ENCODE assay signal across 8 cellular contexts in the genomic region with DNA sequence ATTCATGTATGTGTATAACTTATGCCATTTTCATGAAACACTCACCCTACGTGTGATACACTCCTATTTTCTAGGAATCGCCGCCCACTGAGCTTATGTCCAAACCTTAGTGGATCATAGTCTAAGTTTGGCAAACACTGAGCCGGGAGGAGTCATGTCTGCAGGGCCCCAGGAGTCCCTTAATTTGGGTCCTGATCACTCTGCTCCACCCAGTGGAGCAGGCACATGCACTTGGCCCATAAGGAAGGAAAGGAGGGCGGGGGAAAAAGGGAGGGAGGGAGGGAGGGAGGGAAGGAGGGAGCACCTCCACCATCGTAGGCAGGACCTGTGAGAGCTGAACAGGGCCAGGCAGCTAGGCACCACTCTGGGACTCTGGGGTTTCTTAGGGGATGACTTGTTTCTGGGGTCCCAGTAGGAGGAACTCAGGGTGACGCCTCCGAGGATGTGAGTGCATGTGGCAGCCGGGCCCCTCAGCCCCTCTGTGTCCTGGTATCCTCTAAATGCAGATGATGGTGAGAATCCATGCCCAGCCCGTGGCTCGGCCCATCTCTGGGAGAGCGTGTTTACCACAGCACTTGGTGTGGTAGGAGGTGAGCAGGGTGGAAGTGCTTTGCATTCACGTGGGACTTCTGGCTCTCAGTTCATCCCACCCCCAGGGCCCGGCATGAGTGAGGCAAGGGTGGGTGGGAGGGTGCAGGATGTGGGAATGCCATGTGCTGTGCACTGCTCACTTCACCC.
DNase-seq lines count a peak whose midpoint lies in the region; ATAC-seq and TF ChIP-seq lines count a peak whose summit lies in the region.

No MANE protein-coding gene starts in this region.

- H3F3A ChIP-seq in GM23338 (replicated peaks; ENCODE audit: low read depth): no peaks in the 10 kb centered on the region

- H3K4me2 ChIP-seq in GM23338: peak overlapping the region; percentile 63

- H3K79me2 ChIP-seq in GM23338 (replicated peaks; ENCODE audit: insufficient read depth): no peaks in the 10 kb centered on the region

- peaks cover 14% of the 10 kb centered on the region for H3K4me1 Mint-ChIP-seq in GM23338
- H3K4me1 Mint-ChIP-seq in glutamatergic neuron (ENCODE audit: low read depth, unreplicated experiment): peaks cover 18% of the 10 kb centered on the region

- H3K4me3 ChIP-seq in GM23338: no peak overlapping the region

- H3K9me3 Mint-ChIP-seq in GM23338 (no peaks in the 10 kb centered on the region; the same call in 2 of the 3 replicates), glutamatergic neuron (ENCODE audit: unreplicated experiment) (peaks cover 3% of the 10 kb centered on the region)

- peaks cover 23% of the 10 kb centered on the region for H3K27me3 Mint-ChIP-seq in GM23338 (ENCODE audit: insufficient read depth, low read depth, poor library complexity)
- H3K27me3 Mint-ChIP-seq in glutamatergic neuron (ENCODE audit: unreplicated experiment): peaks cover 3% of the 10 kb centered on the region

- peaks cover 10% of the 10 kb centered on the region for H3K4me1 ChIP-seq in GM23338 (ENCODE audit: insufficient read depth)

- H3K4me3 Mint-ChIP-seq in GM23338: no peak overlapping the region
- H3K4me3 Mint-ChIP-seq in glutamatergic neuron (ENCODE audit: unreplicated experiment): no peak overlapping the region

- H3K27ac ChIP-seq in GM23338 (ENCODE audit: low read depth): no peak overlapping the region

- ATAC-seq in GM23338 (no peak), GM18511 (IDR thresholded peaks at IDR 0.05; ENCODE audit: unreplicated experiment) (no peak), GM18873 (IDR thresholded peaks at IDR 0.05; ENCODE audit: low FRiP score, unreplicated experiment) (no peak), GM19023 (IDR thresholded peaks at IDR 0.05; ENCODE audit: unreplicated experiment) (no peak)

- no peak for TF ChIP-seq CTCF in GM23338 (conservative IDR thresholded peaks at IDR 0.05; ENCODE audit: low read depth in 2 of 2)
- no peak for TF ChIP-seq CTCF in glutamatergic neuron (IDR thresholded peaks at IDR 0.05; ENCODE audit: partially characterized antibody, unreplicated experiment)

- H3K36me3 Mint-ChIP-seq in GM23338 (ENCODE audit: low read depth): no peaks in the 10 kb centered on the region
- no peaks in the 10 kb centered on the region for H3K36me3 Mint-ChIP-seq in glutamatergic neuron (ENCODE audit: unreplicated experiment)

- peaks cover 13% of the 10 kb centered on the region for H3K27me3 ChIP-seq in GM23338 (ENCODE audit: insufficient read depth)

- no peaks in the 10 kb centered on the region for H3K36me3 ChIP-seq in GM23338 (ENCODE audit: insufficient read depth)

- no peaks in the 10 kb centered on the region for H4K20me1 ChIP-seq in GM23338 (replicated peaks; ENCODE audit: insufficient read depth)

- no peak overlapping the region for H2AFZ ChIP-seq in GM23338

- H3K9me2 ChIP-seq in GM23338 (ENCODE audit: insufficient read depth): no peaks in the 10 kb centered on the region

- H3K27ac Mint-ChIP-seq in GM23338 (no peak overlapping the region), glutamatergic neuron (ENCODE audit: unreplicated experiment) (peak overlapping the region; percentile 22)

- DNase-seq in GM23338 (ENCODE audit: low spot score) (no peak), glutamatergic neuron (no peak), hippocampal formation (lab: John Stamatoyannopoulos, UW) (no peak)
- peak; percentile 76 for DNase-seq in activated CD4-positive, alpha-beta T cell treated with anti-CD3 and anti-CD28 coated beads for 48 hours
- DNase-seq in stimulated activated CD4-positive, alpha-beta T cell treated with anti-CD3 and anti-CD28 coated beads, Interleukin-4, amount 100 ng/mL, for 48 hours (ENCODE audit: low read depth in 2 of 2): peak; percentile 47 to 52

TF ChIP-seq in GM23338, 12 proteins besides CTCF, POLR2A, EP300 and RAD21 (continues in another document):
- TF ChIP-seq ZNF331 (CRISPR knock-in tag; IDR thresholded peaks at IDR 0.05; ENCODE audit: low read depth) (no peak), JUNB (IDR thresholded peaks at IDR 0.05; ENCODE audit: unreplicated experiment) (no peak), POLR2AphosphoS5 (IDR thresholded peaks at IDR 0.05; ENCODE audit: low read depth) (no peak), EZH2 (IDR thresholded peaks at IDR 0.05; ENCODE audit: low read depth, unreplicated experiment) (no peak), ZNF114 (CRISPR knock-in tag; IDR thresholded peaks at IDR 0.05) (no peak), REST (IDR thresholded peaks at IDR 0.05; ENCODE audit: unreplicated experiment) (no peak), CREB1 (CRISPR knock-in tag; IDR thresholded peaks at IDR 0.05; ENCODE audit: low read depth) (no peak)
- TF ChIP-seq, protein P1, sequence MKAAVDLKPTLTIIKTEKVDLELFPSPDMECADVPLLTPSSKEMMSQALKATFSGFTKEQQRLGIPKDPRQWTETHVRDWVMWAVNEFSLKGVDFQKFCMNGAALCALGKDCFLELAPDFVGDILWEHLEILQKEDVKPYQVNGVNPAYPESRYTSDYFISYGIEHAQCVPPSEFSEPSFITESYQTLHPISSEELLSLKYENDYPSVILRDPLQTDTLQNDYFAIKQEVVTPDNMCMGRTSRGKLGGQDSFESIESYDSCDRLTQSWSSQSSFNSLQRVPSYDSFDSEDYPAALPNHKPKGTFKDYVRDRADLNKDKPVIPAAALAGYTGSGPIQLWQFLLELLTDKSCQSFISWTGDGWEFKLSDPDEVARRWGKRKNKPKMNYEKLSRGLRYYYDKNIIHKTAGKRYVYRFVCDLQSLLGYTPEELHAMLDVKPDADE (IDR thresholded peaks at IDR 0.05): no peak

Comparison
In these comparisons a context has a peak if more than half of its experiments do, and no peak if none do; other contexts are left out.
1. DNase-seq: peak in activated CD4-positive, alpha-beta T cell treated with anti-CD3 and anti-CD28 coated beads for 48 hours (single experiment) and stimulated activated CD4-positive, alpha-beta T cell treated with anti-CD3 and anti-CD28 coated beads, Interleukin-4, amount 100 ng/mL, for 48 hours (2 of 2); none in GM23338 (single experiment), glutamatergic neuron (single experiment) and hippocampal formation (0 of 2).